1 cellular context compared by ENCODE assay signal in genomic region chr2:3536682-3537632, GRCh38.
A peak's percentile ranks its signal among the peaks of the same experiment; 100 is the strongest.
TF ChIP-seq lines count a peak whose summit lies in the region.

No MANE protein-coding gene starts in this region.

TF ChIP-seq in HepG2, 621 proteins besides CTCF, POLR2A, EP300 and RAD21 (continued from another document and continues in another):
- TF ChIP-seq ZNF580 (CRISPR knock-in tag; IDR thresholded peaks at IDR 0.05; ENCODE audit: borderline replicate concordance, low read depth) = no peak
- no peak for TF ChIP-seq ZNF329 (CRISPR knock-in tag; IDR thresholded peaks at IDR 0.05; ENCODE audit: low read depth)
- no peak for TF ChIP-seq KAT2B (IDR thresholded peaks at IDR 0.05; ENCODE audit: borderline replicate concordance, low read depth, low read length)
- 0 out of 2 replicates have a peak, but pooled peaks have one; percentile 9 for TF ChIP-seq HMG20A (CRISPR knock-in tag; IDR thresholded peaks at IDR 0.05; ENCODE audit: borderline replicate concordance)
- TF ChIP-seq ETV5 (CRISPR knock-in tag; IDR thresholded peaks at IDR 0.05; ENCODE audit: borderline replicate concordance) = peak; percentile 43; the same call in 1 of the 2 replicates
- peak; percentile 64; the same call in 1 of the 2 replicates for TF ChIP-seq MTA1 (CRISPR knock-in tag; IDR thresholded peaks at IDR 0.05; ENCODE audit: borderline replicate concordance)
- no peak for TF ChIP-seq ZFP36 (IDR thresholded peaks at IDR 0.05; ENCODE audit: borderline replicate concordance, low read depth, low read length, partially characterized antibody)
- TF ChIP-seq CREM (IDR thresholded peaks at IDR 0.05) = 0 out of 2 replicates have a peak, but pooled peaks have one; percentile 1
- no peak for TF ChIP-seq CREM (CRISPR knock-in tag; IDR thresholded peaks at IDR 0.05)
- TF ChIP-seq ZNF883 (CRISPR knock-in tag; IDR thresholded peaks at IDR 0.05; ENCODE audit: not compliant biosample characterization) = peak; percentile 53
- no peak for TF ChIP-seq RNF2 (conservative IDR thresholded peaks at IDR 0.05; ENCODE audit: low read depth)
- peak; percentile 68 for TF ChIP-seq HDAC1 (CRISPR knock-in tag; IDR thresholded peaks at IDR 0.05)
- 0 out of 2 replicates have a peak, but pooled peaks have one; percentile 55 for TF ChIP-seq ZSCAN12 (CRISPR knock-in tag; IDR thresholded peaks at IDR 0.05)
- TF ChIP-seq ZNF407 (CRISPR knock-in tag; IDR thresholded peaks at IDR 0.05; ENCODE audit: not compliant biosample characterization) = peak; percentile 29
- 0 out of 2 replicates have a peak, but pooled peaks have one; percentile 48 for TF ChIP-seq BCL3 (CRISPR knock-in tag; IDR thresholded peaks at IDR 0.05)
- TF ChIP-seq NAIF1 (CRISPR knock-in tag; IDR thresholded peaks at IDR 0.05; ENCODE audit: borderline replicate concordance) = no peak; the same call in none of the 2 replicates
- TF ChIP-seq NFKBIZ (CRISPR knock-in tag; IDR thresholded peaks at IDR 0.05) = peak; percentile 57; the same call in 1 of the 2 replicates
- peak; percentile 6; the same call in 1 of the 2 replicates for TF ChIP-seq PHF21A (CRISPR knock-in tag; IDR thresholded peaks at IDR 0.05)
- no peak for TF ChIP-seq NFIB (CRISPR knock-in tag; IDR thresholded peaks at IDR 0.05; ENCODE audit: borderline replicate concordance)
- no peak for TF ChIP-seq ZNF891 (CRISPR knock-in tag; IDR thresholded peaks at IDR 0.05)
- TF ChIP-seq ZBED4 (CRISPR knock-in tag; IDR thresholded peaks at IDR 0.05; ENCODE audit: borderline replicate concordance) = peak; percentile 65; the same call in 1 of the 2 replicates
- TF ChIP-seq, protein P1, sequence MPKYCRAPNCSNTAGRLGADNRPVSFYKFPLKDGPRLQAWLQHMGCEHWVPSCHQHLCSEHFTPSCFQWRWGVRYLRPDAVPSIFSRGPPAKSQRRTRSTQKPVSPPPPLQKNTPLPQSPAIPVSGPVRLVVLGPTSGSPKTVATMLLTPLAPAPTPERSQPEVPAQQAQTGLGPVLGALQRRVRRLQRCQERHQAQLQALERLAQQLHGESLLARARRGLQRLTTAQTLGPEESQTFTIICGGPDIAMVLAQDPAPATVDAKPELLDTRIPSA (CRISPR knock-in tag; IDR thresholded peaks at IDR 0.05; ENCODE audit: borderline replicate concordance) = no peak
- TF ChIP-seq, protein P2, sequence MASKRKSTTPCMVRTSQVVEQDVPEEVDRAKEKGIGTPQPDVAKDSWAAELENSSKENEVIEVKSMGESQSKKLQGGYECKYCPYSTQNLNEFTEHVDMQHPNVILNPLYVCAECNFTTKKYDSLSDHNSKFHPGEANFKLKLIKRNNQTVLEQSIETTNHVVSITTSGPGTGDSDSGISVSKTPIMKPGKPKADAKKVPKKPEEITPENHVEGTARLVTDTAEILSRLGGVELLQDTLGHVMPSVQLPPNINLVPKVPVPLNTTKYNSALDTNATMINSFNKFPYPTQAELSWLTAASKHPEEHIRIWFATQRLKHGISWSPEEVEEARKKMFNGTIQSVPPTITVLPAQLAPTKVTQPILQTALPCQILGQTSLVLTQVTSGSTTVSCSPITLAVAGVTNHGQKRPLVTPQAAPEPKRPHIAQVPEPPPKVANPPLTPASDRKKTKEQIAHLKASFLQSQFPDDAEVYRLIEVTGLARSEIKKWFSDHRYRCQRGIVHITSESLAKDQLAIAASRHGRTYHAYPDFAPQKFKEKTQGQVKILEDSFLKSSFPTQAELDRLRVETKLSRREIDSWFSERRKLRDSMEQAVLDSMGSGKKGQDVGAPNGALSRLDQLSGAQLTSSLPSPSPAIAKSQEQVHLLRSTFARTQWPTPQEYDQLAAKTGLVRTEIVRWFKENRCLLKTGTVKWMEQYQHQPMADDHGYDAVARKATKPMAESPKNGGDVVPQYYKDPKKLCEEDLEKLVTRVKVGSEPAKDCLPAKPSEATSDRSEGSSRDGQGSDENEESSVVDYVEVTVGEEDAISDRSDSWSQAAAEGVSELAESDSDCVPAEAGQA (IDR thresholded peaks at IDR 0.05; ENCODE audit: low read depth) = no peak
- TF ChIP-seq, protein P2 (CRISPR knock-in tag; IDR thresholded peaks at IDR 0.05; ENCODE audit: borderline replicate concordance) = no peak
- no peak for TF ChIP-seq THYN1 (CRISPR knock-in tag; IDR thresholded peaks at IDR 0.05; ENCODE audit: borderline replicate concordance, low read depth)
- TF ChIP-seq ZNF772 (CRISPR knock-in tag; IDR thresholded peaks at IDR 0.05) = 0 out of 2 replicates have a peak, but pooled peaks have one; percentile 63
- TF ChIP-seq RXRB (CRISPR knock-in tag; IDR thresholded peaks at IDR 0.05; ENCODE audit: borderline replicate concordance) = no peak
